In the genomic region with DNA sequence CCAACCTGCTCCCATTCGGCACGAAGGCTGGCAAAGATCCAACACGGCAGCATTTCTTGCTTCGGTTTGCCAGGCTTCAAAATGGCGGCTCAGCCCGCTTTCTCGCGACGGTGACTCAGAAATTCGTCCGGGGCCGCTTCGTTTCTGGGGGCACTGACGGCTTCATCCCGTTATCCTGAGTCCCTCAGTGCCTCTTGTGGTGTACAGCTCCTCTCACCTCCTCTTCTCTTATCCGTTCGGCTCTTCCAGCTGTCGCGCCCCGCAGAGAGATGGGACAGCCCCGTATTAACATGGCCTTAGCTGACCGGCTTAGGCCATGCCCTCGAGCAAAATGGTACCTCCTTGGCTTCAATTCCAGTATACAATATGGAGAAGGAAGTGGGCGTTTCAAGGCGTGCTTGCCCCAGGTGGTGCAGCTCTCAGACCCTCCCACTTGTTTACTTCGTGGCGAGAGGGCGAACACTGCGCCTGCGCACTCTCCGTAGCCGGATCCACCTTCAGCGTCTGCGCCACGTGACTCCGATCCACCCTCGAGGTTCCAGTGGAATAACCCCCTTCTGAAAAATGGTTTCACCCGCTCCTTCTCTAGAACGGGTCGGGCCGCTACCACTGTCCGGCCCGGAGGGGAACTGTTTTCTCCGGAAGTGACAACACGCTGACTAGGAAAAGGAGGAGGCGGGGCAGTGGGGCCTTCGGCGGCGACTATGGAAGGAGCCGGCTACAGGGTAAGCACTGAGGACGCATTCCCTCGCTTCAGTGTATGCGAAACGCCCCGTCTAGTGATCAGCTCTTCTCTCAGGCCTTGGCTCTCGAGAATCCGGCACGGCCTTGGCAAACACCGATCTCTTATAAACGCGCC, we compare ENCODE assay signal across 1 cellular context.
TF ChIP-seq lines count a peak whose summit lies in the region.

A gene (minus strand): TSS at position 336 of the 859 bp plus-strand sequence. CDS start 4,060 bp downstream, outside the sequence.
A gene (plus strand): TSS at position 683 of the 859 bp plus-strand sequence. CDS start 22 bp downstream, at position 705.

TF ChIP-seq in HepG2, 621 proteins besides CTCF, POLR2A, EP300 and RAD21 (continued from another document and continues in another):
- TF ChIP-seq, protein P1, sequence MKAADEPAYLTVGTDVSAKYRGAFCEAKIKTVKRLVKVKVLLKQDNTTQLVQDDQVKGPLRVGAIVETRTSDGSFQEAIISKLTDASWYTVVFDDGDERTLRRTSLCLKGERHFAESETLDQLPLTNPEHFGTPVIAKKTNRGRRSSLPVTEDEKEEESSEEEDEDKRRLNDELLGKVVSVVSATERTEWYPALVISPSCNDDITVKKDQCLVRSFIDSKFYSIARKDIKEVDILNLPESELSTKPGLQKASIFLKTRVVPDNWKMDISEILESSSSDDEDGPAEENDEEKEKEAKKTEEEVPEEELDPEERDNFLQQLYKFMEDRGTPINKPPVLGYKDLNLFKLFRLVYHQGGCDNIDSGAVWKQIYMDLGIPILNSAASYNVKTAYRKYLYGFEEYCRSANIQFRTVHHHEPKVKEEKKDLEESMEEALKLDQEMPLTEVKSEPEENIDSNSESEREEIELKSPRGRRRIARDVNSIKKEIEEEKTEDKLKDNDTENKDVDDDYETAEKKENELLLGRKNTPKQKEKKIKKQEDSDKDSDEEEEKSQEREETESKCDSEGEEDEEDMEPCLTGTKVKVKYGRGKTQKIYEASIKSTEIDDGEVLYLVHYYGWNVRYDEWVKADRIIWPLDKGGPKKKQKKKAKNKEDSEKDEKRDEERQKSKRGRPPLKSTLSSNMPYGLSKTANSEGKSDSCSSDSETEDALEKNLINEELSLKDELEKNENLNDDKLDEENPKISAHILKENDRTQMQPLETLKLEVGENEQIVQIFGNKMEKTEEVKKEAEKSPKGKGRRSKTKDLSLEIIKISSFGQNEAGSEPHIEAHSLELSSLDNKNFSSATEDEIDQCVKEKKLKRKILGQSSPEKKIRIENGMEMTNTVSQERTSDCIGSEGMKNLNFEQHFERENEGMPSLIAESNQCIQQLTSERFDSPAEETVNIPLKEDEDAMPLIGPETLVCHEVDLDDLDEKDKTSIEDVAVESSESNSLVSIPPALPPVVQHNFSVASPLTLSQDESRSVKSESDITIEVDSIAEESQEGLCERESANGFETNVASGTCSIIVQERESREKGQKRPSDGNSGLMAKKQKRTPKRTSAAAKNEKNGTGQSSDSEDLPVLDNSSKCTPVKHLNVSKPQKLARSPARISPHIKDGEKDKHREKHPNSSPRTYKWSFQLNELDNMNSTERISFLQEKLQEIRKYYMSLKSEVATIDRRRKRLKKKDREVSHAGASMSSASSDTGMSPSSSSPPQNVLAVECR (CRISPR knock-in tag; IDR thresholded peaks at IDR 0.05; ENCODE audit: borderline replicate concordance): peak; percentile 69; the same call in 1 of the 2 replicates
- TF ChIP-seq RXRA (CRISPR knock-in tag; IDR thresholded peaks at IDR 0.05): peak; percentile 63; the same call in 1 of the 2 replicates
- no peak for TF ChIP-seq ZNF7 (CRISPR knock-in tag; IDR thresholded peaks at IDR 0.05)
- TF ChIP-seq ZNF10 (CRISPR knock-in tag; IDR thresholded peaks at IDR 0.05; ENCODE audit: borderline replicate concordance, low read depth): no peak
- TF ChIP-seq NFKBIZ (CRISPR knock-in tag; IDR thresholded peaks at IDR 0.05): no peak
- peak; percentile 88 for TF ChIP-seq FOXP1 (IDR thresholded peaks at IDR 0.05)
- TF ChIP-seq FOXP1 (CRISPR knock-in tag; IDR thresholded peaks at IDR 0.05): no peak; the same call in none of the 2 replicates
- no peak for TF ChIP-seq SOX13 (IDR thresholded peaks at IDR 0.05)
- TF ChIP-seq SOX13 (CRISPR knock-in tag; conservative IDR thresholded peaks at IDR 0.05 in 1 of 2, IDR thresholded peaks at IDR 0.05 in 1 of 2): no peak
- TF ChIP-seq, protein P2, sequence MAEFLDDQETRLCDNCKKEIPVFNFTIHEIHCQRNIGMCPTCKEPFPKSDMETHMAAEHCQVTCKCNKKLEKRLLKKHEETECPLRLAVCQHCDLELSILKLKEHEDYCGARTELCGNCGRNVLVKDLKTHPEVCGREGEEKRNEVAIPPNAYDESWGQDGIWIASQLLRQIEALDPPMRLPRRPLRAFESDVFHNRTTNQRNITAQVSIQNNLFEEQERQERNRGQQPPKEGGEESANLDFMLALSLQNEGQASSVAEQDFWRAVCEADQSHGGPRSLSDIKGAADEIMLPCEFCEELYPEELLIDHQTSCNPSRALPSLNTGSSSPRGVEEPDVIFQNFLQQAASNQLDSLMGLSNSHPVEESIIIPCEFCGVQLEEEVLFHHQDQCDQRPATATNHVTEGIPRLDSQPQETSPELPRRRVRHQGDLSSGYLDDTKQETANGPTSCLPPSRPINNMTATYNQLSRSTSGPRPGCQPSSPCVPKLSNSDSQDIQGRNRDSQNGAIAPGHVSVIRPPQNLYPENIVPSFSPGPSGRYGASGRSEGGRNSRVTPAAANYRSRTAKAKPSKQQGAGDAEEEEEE (CRISPR knock-in tag; IDR thresholded peaks at IDR 0.05; ENCODE audit: borderline replicate concordance): no peak
- no peak for TF ChIP-seq ZNF460 (CRISPR knock-in tag; IDR thresholded peaks at IDR 0.05; ENCODE audit: borderline replicate concordance)
- TF ChIP-seq, protein P3, sequence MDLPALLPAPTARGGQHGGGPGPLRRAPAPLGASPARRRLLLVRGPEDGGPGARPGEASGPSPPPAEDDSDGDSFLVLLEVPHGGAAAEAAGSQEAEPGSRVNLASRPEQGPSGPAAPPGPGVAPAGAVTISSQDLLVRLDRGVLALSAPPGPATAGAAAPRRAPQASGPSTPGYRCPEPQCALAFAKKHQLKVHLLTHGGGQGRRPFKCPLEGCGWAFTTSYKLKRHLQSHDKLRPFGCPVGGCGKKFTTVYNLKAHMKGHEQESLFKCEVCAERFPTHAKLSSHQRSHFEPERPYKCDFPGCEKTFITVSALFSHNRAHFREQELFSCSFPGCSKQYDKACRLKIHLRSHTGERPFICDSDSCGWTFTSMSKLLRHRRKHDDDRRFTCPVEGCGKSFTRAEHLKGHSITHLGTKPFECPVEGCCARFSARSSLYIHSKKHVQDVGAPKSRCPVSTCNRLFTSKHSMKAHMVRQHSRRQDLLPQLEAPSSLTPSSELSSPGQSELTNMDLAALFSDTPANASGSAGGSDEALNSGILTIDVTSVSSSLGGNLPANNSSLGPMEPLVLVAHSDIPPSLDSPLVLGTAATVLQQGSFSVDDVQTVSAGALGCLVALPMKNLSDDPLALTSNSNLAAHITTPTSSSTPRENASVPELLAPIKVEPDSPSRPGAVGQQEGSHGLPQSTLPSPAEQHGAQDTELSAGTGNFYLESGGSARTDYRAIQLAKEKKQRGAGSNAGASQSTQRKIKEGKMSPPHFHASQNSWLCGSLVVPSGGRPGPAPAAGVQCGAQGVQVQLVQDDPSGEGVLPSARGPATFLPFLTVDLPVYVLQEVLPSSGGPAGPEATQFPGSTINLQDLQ (CRISPR knock-in tag; IDR thresholded peaks at IDR 0.05): no peak
- TF ChIP-seq ZNF556 (CRISPR knock-in tag; IDR thresholded peaks at IDR 0.05; ENCODE audit: borderline replicate concordance): no peak; the same call in 1 of the 2 replicates
- TF ChIP-seq, protein P4, sequence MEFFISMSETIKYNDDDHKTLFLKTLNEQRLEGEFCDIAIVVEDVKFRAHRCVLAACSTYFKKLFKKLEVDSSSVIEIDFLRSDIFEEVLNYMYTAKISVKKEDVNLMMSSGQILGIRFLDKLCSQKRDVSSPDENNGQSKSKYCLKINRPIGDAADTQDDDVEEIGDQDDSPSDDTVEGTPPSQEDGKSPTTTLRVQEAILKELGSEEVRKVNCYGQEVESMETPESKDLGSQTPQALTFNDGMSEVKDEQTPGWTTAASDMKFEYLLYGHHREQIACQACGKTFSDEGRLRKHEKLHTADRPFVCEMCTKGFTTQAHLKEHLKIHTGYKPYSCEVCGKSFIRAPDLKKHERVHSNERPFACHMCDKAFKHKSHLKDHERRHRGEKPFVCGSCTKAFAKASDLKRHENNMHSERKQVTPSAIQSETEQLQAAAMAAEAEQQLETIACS (CRISPR knock-in tag; IDR thresholded peaks at IDR 0.05): no peak
- no peak for TF ChIP-seq NONO (IDR thresholded peaks at IDR 0.05)
- TF ChIP-seq NONO (CRISPR knock-in tag; conservative IDR thresholded peaks at IDR 0.05): peak; percentile 10; the same call in 1 of the 2 replicates
- TF ChIP-seq ZNF790 (CRISPR knock-in tag; IDR thresholded peaks at IDR 0.05; ENCODE audit: borderline replicate concordance): no peak
- TF ChIP-seq ZNF468 (CRISPR knock-in tag; IDR thresholded peaks at IDR 0.05): no peak
- TF ChIP-seq, protein P5, sequence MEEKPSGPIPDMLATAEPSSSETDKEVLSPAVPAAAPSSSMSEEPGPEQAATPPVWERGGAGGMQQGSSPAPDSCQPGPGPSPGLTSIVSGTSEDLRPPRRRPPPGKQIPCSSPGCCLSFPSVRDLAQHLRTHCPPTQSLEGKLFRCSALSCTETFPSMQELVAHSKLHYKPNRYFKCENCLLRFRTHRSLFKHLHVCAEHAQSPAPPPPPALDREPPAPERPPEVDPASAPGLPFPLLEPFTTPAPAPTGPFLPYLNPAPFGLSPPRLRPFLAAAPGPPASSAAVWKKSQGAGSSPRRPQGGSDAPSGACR (CRISPR knock-in tag; IDR thresholded peaks at IDR 0.05): no peak; the same call in 1 of the 2 replicates
- 0 out of 2 replicates have a peak, but pooled peaks have one; percentile 25 for TF ChIP-seq ZNF354B (CRISPR knock-in tag; IDR thresholded peaks at IDR 0.05)
- no peak for TF ChIP-seq ZNF292 (CRISPR knock-in tag; IDR thresholded peaks at IDR 0.05; ENCODE audit: borderline replicate concordance, low read depth)
- TF ChIP-seq, protein P6, sequence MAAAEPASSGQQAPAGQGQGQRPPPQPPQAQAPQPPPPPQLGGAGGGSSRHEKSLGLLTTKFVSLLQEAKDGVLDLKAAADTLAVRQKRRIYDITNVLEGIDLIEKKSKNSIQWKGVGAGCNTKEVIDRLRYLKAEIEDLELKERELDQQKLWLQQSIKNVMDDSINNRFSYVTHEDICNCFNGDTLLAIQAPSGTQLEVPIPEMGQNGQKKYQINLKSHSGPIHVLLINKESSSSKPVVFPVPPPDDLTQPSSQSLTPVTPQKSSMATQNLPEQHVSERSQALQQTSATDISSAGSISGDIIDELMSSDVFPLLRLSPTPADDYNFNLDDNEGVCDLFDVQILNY (CRISPR knock-in tag; conservative IDR thresholded peaks at IDR 0.05): no peak; the same call in 1 of the 2 replicates
- TF ChIP-seq, protein P7, sequence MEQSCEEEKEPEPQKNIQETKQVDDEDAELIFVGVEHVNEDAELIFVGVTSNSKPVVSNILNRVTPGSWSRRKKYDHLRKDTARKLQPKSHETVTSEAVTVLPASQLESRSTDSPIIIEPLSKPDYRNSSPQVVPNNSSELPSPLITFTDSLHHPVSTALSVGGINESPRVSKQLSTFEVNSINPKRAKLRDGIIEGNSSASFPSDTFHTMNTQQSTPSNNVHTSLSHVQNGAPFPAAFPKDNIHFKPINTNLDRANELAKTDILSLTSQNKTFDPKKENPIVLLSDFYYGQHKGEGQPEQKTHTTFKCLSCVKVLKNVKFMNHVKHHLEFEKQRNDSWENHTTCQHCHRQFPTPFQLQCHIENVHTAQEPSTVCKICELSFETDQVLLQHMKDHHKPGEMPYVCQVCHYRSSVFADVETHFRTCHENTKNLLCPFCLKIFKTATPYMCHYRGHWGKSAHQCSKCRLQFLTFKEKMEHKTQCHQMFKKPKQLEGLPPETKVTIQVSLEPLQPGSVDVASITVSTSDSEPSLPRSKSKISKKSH (CRISPR knock-in tag; IDR thresholded peaks at IDR 0.05; ENCODE audit: borderline replicate concordance): no peak
- TF ChIP-seq ZNF382 (CRISPR knock-in tag; IDR thresholded peaks at IDR 0.05; ENCODE audit: borderline replicate concordance): no peak
- no peak for TF ChIP-seq TBL1XR1 (IDR thresholded peaks at IDR 0.05; ENCODE audit: borderline replicate concordance, low read length, partially characterized antibody)
- TF ChIP-seq ZNF83 (CRISPR knock-in tag; IDR thresholded peaks at IDR 0.05; ENCODE audit: borderline replicate concordance): no peak; the same call in 1 of the 2 replicates
- no peak for TF ChIP-seq SRSF4 (IDR thresholded peaks at IDR 0.05; ENCODE audit: low read depth, low read length, poor library complexity, severe bottlenecking)
- no peak for TF ChIP-seq CENPT (CRISPR knock-in tag; IDR thresholded peaks at IDR 0.05; ENCODE audit: low read depth)
- TF ChIP-seq, protein P8, sequence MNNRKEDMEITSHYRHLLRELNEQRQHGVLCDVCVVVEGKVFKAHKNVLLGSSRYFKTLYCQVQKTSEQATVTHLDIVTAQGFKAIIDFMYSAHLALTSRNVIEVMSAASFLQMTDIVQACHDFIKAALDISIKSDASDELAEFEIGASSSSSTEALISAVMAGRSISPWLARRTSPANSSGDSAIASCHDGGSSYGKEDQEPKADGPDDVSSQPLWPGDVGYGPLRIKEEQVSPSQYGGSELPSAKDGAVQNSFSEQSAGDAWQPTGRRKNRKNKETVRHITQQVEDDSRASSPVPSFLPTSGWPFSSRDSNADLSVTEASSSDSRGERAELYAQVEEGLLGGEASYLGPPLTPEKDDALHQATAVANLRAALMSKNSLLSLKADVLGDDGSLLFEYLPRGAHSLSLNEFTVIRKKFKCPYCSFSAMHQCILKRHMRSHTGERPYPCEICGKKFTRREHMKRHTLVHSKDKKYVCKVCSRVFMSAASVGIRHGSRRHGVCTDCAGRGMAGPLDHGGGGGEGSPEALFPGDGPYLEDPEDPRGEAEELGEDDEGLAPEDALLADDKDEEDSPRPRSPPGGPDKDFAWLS (CRISPR knock-in tag; IDR thresholded peaks at IDR 0.05; ENCODE audit: borderline replicate concordance): no peak
- no peak for TF ChIP-seq TP53 (CRISPR knock-in tag; conservative IDR thresholded peaks at IDR 0.05)
- no peak for TF ChIP-seq SUZ12 (IDR thresholded peaks at IDR 0.05; ENCODE audit: low read depth, low read length)
- TF ChIP-seq, protein P9, sequence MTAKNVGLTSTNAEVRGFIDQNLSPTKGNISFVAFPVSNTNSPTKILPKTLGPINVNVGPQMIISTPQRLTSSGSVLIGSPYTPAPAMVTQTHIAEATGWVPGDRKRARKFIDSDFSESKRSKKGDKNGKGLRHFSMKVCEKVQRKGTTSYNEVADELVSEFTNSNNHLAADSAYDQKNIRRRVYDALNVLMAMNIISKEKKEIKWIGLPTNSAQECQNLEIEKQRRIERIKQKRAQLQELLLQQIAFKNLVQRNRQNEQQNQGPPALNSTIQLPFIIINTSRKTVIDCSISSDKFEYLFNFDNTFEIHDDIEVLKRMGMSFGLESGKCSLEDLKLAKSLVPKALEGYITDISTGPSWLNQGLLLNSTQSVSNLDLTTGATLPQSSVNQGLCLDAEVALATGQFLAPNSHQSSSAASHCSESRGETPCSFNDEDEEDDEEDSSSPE (CRISPR knock-in tag; IDR thresholded peaks at IDR 0.05): no peak
- TF ChIP-seq, protein P10, sequence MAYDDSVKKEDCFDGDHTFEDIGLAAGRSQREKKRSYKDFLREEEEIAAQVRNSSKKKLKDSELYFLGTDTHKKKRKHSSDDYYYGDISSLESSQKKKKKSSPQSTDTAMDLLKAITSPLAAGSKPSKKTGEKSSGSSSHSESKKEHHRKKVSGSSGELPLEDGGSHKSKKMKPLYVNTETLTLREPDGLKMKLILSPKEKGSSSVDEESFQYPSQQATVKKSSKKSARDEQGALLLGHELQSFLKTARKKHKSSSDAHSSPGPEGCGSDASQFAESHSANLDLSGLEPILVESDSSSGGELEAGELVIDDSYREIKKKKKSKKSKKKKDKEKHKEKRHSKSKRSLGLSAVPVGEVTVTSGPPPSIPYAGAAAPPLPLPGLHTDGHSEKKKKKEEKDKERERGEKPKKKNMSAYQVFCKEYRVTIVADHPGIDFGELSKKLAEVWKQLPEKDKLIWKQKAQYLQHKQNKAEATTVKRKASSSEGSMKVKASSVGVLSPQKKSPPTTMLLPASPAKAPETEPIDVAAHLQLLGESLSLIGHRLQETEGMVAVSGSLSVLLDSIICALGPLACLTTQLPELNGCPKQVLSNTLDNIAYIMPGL (CRISPR knock-in tag; IDR thresholded peaks at IDR 0.05; ENCODE audit: borderline replicate concordance in 1 of 2, low read depth in 1 of 2): no peak; a peak in 1 of 4 replicates
- TF ChIP-seq ZNF772 (CRISPR knock-in tag; IDR thresholded peaks at IDR 0.05): peak; percentile 58
